In the genomic region with DNA sequence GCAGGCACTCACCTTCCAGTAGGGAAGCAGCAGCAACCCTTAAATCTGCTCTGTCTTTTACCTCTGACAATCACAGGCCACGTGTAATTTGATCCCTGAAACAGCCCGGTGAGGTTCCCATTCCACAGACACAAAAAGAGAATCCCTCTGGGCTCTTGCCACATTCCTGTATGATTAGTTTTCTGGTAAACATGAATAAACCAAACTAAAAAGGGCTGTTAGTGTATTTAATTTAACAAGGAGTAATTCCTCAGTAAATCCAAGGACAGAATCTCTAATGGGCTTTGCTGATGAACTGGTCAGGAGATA, we compare ENCODE assay signal across 11 cellular contexts.
DNase-seq lines count a peak whose midpoint lies in the region; ATAC-seq and TF ChIP-seq lines count a peak whose summit lies in the region.
"Had no signal": no experiment of that assay in that cellular context is flagged by ENCODE, and none has a peak within 500 bp of the region (broad histone marks: within the 10 kb centered on the region; RNA-seq: fewer than 3 reads in every experiment).

No MANE protein-coding gene starts in this region.

- no peaks in the 10 kb centered on the region for H3K36me3 ChIP-seq in tibial nerve
- H3K36me3 ChIP-seq: tibial artery had no signal

- TF ChIP-seq CTCF in glutamatergic neuron (IDR thresholded peaks at IDR 0.05; ENCODE audit: partially characterized antibody, unreplicated experiment): no peak
- no peak for TF ChIP-seq CTCF in tibial nerve (IDR thresholded peaks at IDR 0.05)

- intact Hi-C loops in left ventricle myocardium superior (cut with micrococcal nuclease): loop anchor here (10.0 kb wide), 1 partner anchor 98 kb away; no protein-coding TSS in a partner anchor

- H3K27me3 Mint-ChIP-seq in glutamatergic neuron (ENCODE audit: unreplicated experiment): peaks cover 9% of the 10 kb centered on the region

- ATAC-seq in GM21515 (IDR thresholded peaks at IDR 0.05; ENCODE audit: unreplicated experiment): no peak
- ATAC-seq in left ventricle myocardium superior: no peak
- ATAC-seq: activated CD4-positive, alpha-beta T cell treated with anti-CD3 and anti-CD28 coated beads for 36 hours had no signal

- H3K27me3 ChIP-seq in tibial nerve: no peaks in the 10 kb centered on the region

- WGBS in tibial nerve, 2 donors: 27 to 35% methylated on average over 2 of the region's 2 CpGs

- H3K4me3 Mint-ChIP-seq in glutamatergic neuron (ENCODE audit: unreplicated experiment): no peak overlapping the region
- H3K4me3 Mint-ChIP-seq: activated CD4-positive, alpha-beta T cell treated with anti-CD3 and anti-CD28 coated beads for 36 hours; natural killer cell had no signal

- H3K4me3 ChIP-seq in tibial nerve: no peak overlapping the region
- H3K4me3 ChIP-seq: tibial artery had no signal

- TF ChIP-seq POLR2A in tibial nerve (IDR thresholded peaks at IDR 0.05): no peak

- H3K27ac ChIP-seq in tibial nerve: peak overlapping the region in 3 of 4 donors; percentile 55 to 72 (median 58)
- H3K27ac ChIP-seq: tibial artery had no signal

- peaks cover 0 to 41% (median 17%) of the 10 kb centered on the region in 4 donors for H3K4me1 ChIP-seq in tibial nerve

- H3K9me3 Mint-ChIP-seq in glutamatergic neuron (ENCODE audit: unreplicated experiment): peaks cover 9% of the 10 kb centered on the region
- H3K9me3 Mint-ChIP-seq: natural killer cell had no signal

- peak overlapping the region; percentile 88 for H3K27ac Mint-ChIP-seq in glutamatergic neuron (ENCODE audit: unreplicated experiment)
- H3K27ac Mint-ChIP-seq: activated CD4-positive, alpha-beta T cell treated with anti-CD3 and anti-CD28 coated beads for 36 hours had no signal

- H3K36me3 Mint-ChIP-seq in glutamatergic neuron (ENCODE audit: unreplicated experiment): peaks cover 5% of the 10 kb centered on the region
- H3K36me3 Mint-ChIP-seq: natural killer cell had no signal

- H3K4me1 Mint-ChIP-seq in glutamatergic neuron (ENCODE audit: low read depth, unreplicated experiment): peaks cover 55% of the 10 kb centered on the region
- H3K4me1 Mint-ChIP-seq: activated CD4-positive, alpha-beta T cell treated with anti-CD3 and anti-CD28 coated beads for 36 hours had no signal

- H3K9me3 ChIP-seq in tibial nerve: peaks cover 0 to 6% (median 0%) of the 10 kb centered on the region in 4 donors
- H3K9me3 ChIP-seq: tibial artery had no signal

- peak; percentile 42 for DNase-seq in NCI-H2171 treated with DMSO at 0.1 percent for 48 hours (lab: John Stamatoyannopoulos, UW)
- no peak for DNase-seq in NCI-H2171 (lab: John Stamatoyannopoulos, UW)
- DNase-seq in T1000 (lab: John Stamatoyannopoulos, UW): peak; percentile 21
- no peak for DNase-seq in glutamatergic neuron
- no peak for DNase-seq in tibial nerve (ENCODE audit: low spot score in 2 of 2)
- no peak for DNase-seq in GDM1 (lab: John Stamatoyannopoulos, UW)
- DNase-seq in left ventricle myocardium superior: no peak
- DNase-seq: activated CD4-positive, alpha-beta T cell treated with anti-CD3 and anti-CD28 coated beads for 36 hours; natural killer cell; tibial artery had no signal

- no peak for TF ChIP-seq EP300 in tibial nerve (IDR thresholded peaks at IDR 0.05)

Comparison
In these comparisons a context has a peak if more than half of its experiments do, and no peak if none do; other contexts are left out.
1. DNase-seq: peak in NCI-H2171 treated with DMSO at 0.1 percent for 48 hours (single experiment) and T1000 (single experiment); none in NCI-H2171 (single experiment), glutamatergic neuron (single experiment), tibial nerve (0 of 2), GDM1 (single experiment) and left ventricle myocardium superior (single experiment).